Comparison of ENCODE assay signal across 22 cellular contexts in the genomic region with DNA sequence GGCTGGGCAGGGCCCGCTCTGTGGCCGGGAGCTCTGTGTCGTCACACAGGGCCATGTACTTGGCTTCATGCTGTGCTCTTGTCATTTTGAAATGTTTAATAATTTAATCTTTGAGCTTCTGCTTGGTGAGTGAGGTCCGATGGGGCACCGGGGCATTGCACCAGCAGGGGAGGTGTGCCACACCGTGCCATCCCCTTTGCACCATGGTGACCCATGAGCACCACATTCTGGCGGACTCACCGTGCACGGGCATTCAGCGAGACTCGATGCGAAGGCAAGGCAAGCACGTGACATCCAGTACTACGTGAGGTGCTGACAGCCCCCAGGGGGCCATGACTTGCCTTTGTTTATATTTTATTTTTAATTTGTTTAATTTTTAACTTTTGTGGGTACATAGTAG.
DNase-seq lines count a peak whose midpoint lies in the region; ATAC-seq, FAIRE-seq and TF ChIP-seq lines count a peak whose summit lies in the region.
"Had no signal": no experiment of that assay in that cellular context is flagged by ENCODE, and none has a peak within 500 bp of the region (broad histone marks: within the 10 kb centered on the region; RNA-seq: fewer than 3 reads in every experiment).

No MANE protein-coding gene starts in this region.

- no peak overlapping the region for H3K9ac ChIP-seq in trophoblast cell (ENCODE audit: low read length)
- H3K9ac ChIP-seq: BLaER1 treated with 17β-estradiol and CSF1 and Interleukin-3, amounts not matched to agents 10 nM and 100 nM had no signal

- ATAC-seq in left colon (peak; percentile 50), GM18870 (IDR thresholded peaks at IDR 0.05; ENCODE audit: unreplicated experiment) (no peak)
- ATAC-seq: CD8-positive, alpha-beta T cell had no signal

- TF ChIP-seq CTCF in HEK293 (tag by site-specific recombination; IDR thresholded peaks at IDR 0.05) (no peak), PC-9 (conservative IDR thresholded peaks at IDR 0.05) (no peak), brain microvascular endothelial cell (IDR thresholded peaks at IDR 0.05; ENCODE audit: low read depth, low read length, missing control alignments) (no peak)

- H2AFZ ChIP-seq in trophoblast cell (ENCODE audit: insufficient read depth, low read length, poor library complexity), result no peak overlapping the region
- no peak overlapping the region for H2AFZ ChIP-seq in PC-9

- H2BK120ac ChIP-seq in trophoblast cell (ENCODE audit: insufficient read depth, low read length, poor library complexity), result no peak overlapping the region

- H3K9me2 ChIP-seq in PC-9 (ENCODE audit: insufficient read depth), result no peaks in the 10 kb centered on the region

- in situ Hi-C loops in brain microvascular endothelial cell (cut with HindIII; ENCODE audit: low pct_ligation_motif_present, low sequenced_read_pairs), result no loop called here

- H3K14ac ChIP-seq in trophoblast cell (ENCODE audit: low read length), result no peak overlapping the region

- CTCF ChIA-PET in HEK293 (lab: Yijun Ruan, JAX) (interaction anchor here (0.6 to 1.1 kb wide), 3 partner anchors 10 to 1090 kb away, joined by 3 to 4 read pairs (median 3); no protein-coding TSS in a partner anchor), PC-9 (lab: Charles Lee) (no interaction called here)

- no peak overlapping the region for H3K4ac ChIP-seq in trophoblast cell (ENCODE audit: low read depth, low read length)

- no peak overlapping the region for H2BK12ac ChIP-seq in trophoblast cell (ENCODE audit: low read length)

- no peak overlapping the region for H3K4me3 ChIP-seq in HEK293 (ENCODE audit: low read depth, low read length)
- peak overlapping the region; percentile 52 for H3K4me3 ChIP-seq in trophoblast cell (ENCODE audit: low read depth, low read length)
- H3K4me3 ChIP-seq in PC-9, result no peak overlapping the region
- H3K4me3 ChIP-seq in brain microvascular endothelial cell (ENCODE audit: low read depth, low read length), result no peak overlapping the region
- H3K4me3 ChIP-seq: BLaER1 treated with 17β-estradiol and CSF1 and Interleukin-3, amounts not matched to agents 10 nM and 100 nM had no signal

- H4K8ac ChIP-seq in trophoblast cell (ENCODE audit: low read depth, low read length), result no peak overlapping the region

- H3K79me1 ChIP-seq in trophoblast cell (ENCODE audit: low read length), result no peaks in the 10 kb centered on the region

- H4K91ac ChIP-seq in trophoblast cell (ENCODE audit: low read depth, low read length), result no peak overlapping the region

- H2BK5ac ChIP-seq in trophoblast cell (ENCODE audit: low read depth, low read length, poor library complexity), result no peak overlapping the region

- no peaks in the 10 kb centered on the region for H3F3A ChIP-seq in PC-9 (ENCODE audit: insufficient read depth, low read depth)

- no peak overlapping the region for H2AK5ac ChIP-seq in trophoblast cell (ENCODE audit: low read length)

- POLR2A ChIA-PET in HEK293 (lab: Yijun Ruan, JAX), result no interaction called here
- POLR2A ChIA-PET in PC-9 (lab: Charles Lee; ENCODE audit: unreplicated experiment), result no interaction called here

- BruUV-seq in PC-9 (replicated peaks; lab: Mats Ljungman, UMichigan), result no TSS peak

- no peaks in the 10 kb centered on the region for H4K20me1 ChIP-seq in PC-9 (ENCODE audit: insufficient read depth)
- H4K20me1 ChIP-seq: BLaER1 treated with 17β-estradiol and CSF1 and Interleukin-3, amounts not matched to agents 10 nM and 100 nM had no signal

- H4K12ac ChIP-seq in trophoblast cell (ENCODE audit: low read depth, low read length), result no peak overlapping the region

- DNase-seq in left colon, result no peak
- DNase-seq in trophoblast cell, result no peak
- DNase-seq in urothelium cell line (ENCODE audit: low spot score), result no peak
- DNase-seq in activated CD4-positive, CD25-positive, alpha-beta regulatory T cell (lab: John Stamatoyannopoulos, UW), result no peak
- no peak for DNase-seq in PC-9
- no peak for DNase-seq in brain microvascular endothelial cell
- DNase-seq: 8988T; AML-193; Caco-2; Calu3; CD4-positive, alpha-beta T cell; CD8-positive, alpha-beta T cell; DMS79 treated with DMSO at 0.1 percent for 48 hours; GF-D8 had no signal

- H3K18ac ChIP-seq in trophoblast cell (ENCODE audit: low read length), result no peak overlapping the region

- peaks cover 17% of the 10 kb centered on the region for H3K4me1 ChIP-seq in HEK293 (ENCODE audit: control insufficient read depth, insufficient read depth, low read length)
- H3K4me1 ChIP-seq in trophoblast cell (ENCODE audit: control insufficient read depth in 1 of 2, insufficient read depth in 2 of 2, low read length in 2 of 2), result no peaks in the 10 kb centered on the region
- no peaks in the 10 kb centered on the region for H3K4me1 ChIP-seq in PC-9 (replicated peaks; ENCODE audit: insufficient read depth)
- H3K4me1 ChIP-seq: Caco-2 had no signal

- peak; percentile 58 for FAIRE-seq in urothelium cell line (lab: Jason Lieb, UNC)
- FAIRE-seq: A204.1, D721Med, G401.6, GM12891 had no signal

- intact Hi-C loops in left colon (cut with DNase I, micrococcal nuclease) (no loop called here), PC-9 (cut with micrococcal nuclease; ENCODE audit: unreplicated experiment) (no loop called here)

- H3K9me3 ChIP-seq in HEK293 (ENCODE audit: control insufficient read depth, insufficient read depth, low read depth, low read length) (no peaks in the 10 kb centered on the region), trophoblast cell (ENCODE audit: insufficient read depth, low read depth, low read length) (no peaks in the 10 kb centered on the region), PC-9 (ENCODE audit: insufficient read depth, low read depth) (no peaks in the 10 kb centered on the region)
- H3K9me3 ChIP-seq: BLaER1 treated with 17β-estradiol and CSF1 and Interleukin-3, amounts not matched to agents 10 nM and 100 nM; Caco-2 had no signal

- H3K4me2 ChIP-seq in trophoblast cell (ENCODE audit: low read length), result no peak overlapping the region
- no peak overlapping the region for H3K4me2 ChIP-seq in PC-9
- H3K4me2 ChIP-seq: BLaER1 treated with 17β-estradiol and CSF1 and Interleukin-3, amounts not matched to agents 10 nM and 100 nM had no signal

- no peaks in the 10 kb centered on the region for H3K27me3 ChIP-seq in trophoblast cell (ENCODE audit: insufficient read depth, low read length)
- H3K27me3 ChIP-seq in PC-9 (ENCODE audit: insufficient read depth, low read depth), result peaks cover 75% of the 10 kb centered on the region
- no peaks in the 10 kb centered on the region for H3K27me3 ChIP-seq in brain microvascular endothelial cell (replicated peaks)
- H3K27me3 ChIP-seq: BLaER1 treated with 17β-estradiol and CSF1 and Interleukin-3, amounts not matched to agents 10 nM and 100 nM had no signal

- H3K36me3 ChIP-seq in HEK293 (ENCODE audit: control insufficient read depth in 2 of 2, insufficient read depth in 1 of 2, low read length in 2 of 2) (no peaks in the 10 kb centered on the region), trophoblast cell (ENCODE audit: control insufficient read depth in 1 of 2, insufficient read depth in 2 of 2, low read length in 2 of 2) (no peaks in the 10 kb centered on the region), PC-9 (ENCODE audit: low read depth) (no peaks in the 10 kb centered on the region), brain microvascular endothelial cell (replicated peaks) (no peaks in the 10 kb centered on the region)
- H3K36me3 ChIP-seq: BLaER1 treated with 17β-estradiol and CSF1 and Interleukin-3, amounts not matched to agents 10 nM and 100 nM had no signal

- WGBS in trophoblast cell (ENCODE audit: extremely low coverage, insufficient coverage, insufficient read length), result no CpG with 5 or more reads among the region's 14 CpGs

- no peak overlapping the region for H3K23ac ChIP-seq in trophoblast cell (ENCODE audit: low read length)

- H3K79me2 ChIP-seq in trophoblast cell (ENCODE audit: control insufficient read depth, insufficient read depth, low read length, poor library complexity) (no peaks in the 10 kb centered on the region), PC-9 (ENCODE audit: low read depth) (no peaks in the 10 kb centered on the region)

- H3K27ac ChIP-seq in HEK293 (ENCODE audit: extremely low read depth, low read depth, low read length) (no peak overlapping the region), trophoblast cell (ENCODE audit: low read depth, low read length) (no peak overlapping the region), PC-9 (no peak overlapping the region), brain microvascular endothelial cell (no peak overlapping the region)
- H3K27ac ChIP-seq: BLaER1 treated with 17β-estradiol and CSF1 and Interleukin-3, amounts not matched to agents 10 nM and 100 nM; C4-2B had no signal

TF ChIP-seq in HEK293, 187 proteins besides CTCF, POLR2A, EP300 and RAD21 (continues in another document):
- TF ChIP-seq ZNF449 (tag by site-specific recombination; IDR thresholded peaks at IDR 0.05), result no peak
- no peak for TF ChIP-seq ZNF394 (tag by site-specific recombination; IDR thresholded peaks at IDR 0.05; ENCODE audit: borderline replicate concordance)
- no peak for TF ChIP-seq PRDM1 (tag by site-specific recombination; IDR thresholded peaks at IDR 0.05)
- no peak for TF ChIP-seq ZNF112 (tag by site-specific recombination; IDR thresholded peaks at IDR 0.05)
